ENCODE assay signal across 9 cellular contexts in genomic region chr7:141663081-141663510, GRCh38. TPM values are rescaled to one million over a fixed set of nuclear protein-coding genes. Genes with fewer than 3 reads are reported as not detected.
DNase-seq lines count a peak whose midpoint lies in the region.
"Had no signal": no experiment of that assay in that cellular context is flagged by ENCODE, and none has a peak within 500 bp of the region (broad histone marks: within the 10 kb centered on the region; RNA-seq: fewer than 3 reads in every experiment).

No MANE protein-coding gene starts in this region.

- no peaks in the 10 kb centered on the region for H3K27me3 Mint-ChIP-seq in CD8-positive, alpha-beta memory T cell

- POLR2A ChIA-PET in CD8-positive, alpha-beta memory T cell (lab: Charles Lee): no interaction called here

- no peak overlapping the region for H3K4me3 ChIP-seq in CD8-positive, alpha-beta memory T cell (ENCODE audit: low read length)
- H3K4me3 ChIP-seq in mesodermal cell (ENCODE audit: extremely low read depth, insufficient read depth, low read length, poor library complexity, severe bottlenecking): no peak overlapping the region

- no peaks in the 10 kb centered on the region for H3K9me3 ChIP-seq in CD8-positive, alpha-beta memory T cell (ENCODE audit: low read length)
- no peaks in the 10 kb centered on the region for H3K9me3 ChIP-seq in mesodermal cell (ENCODE audit: control insufficient read depth, low read length)

- peaks cover 4 to 13% (median 6%) of the 10 kb centered on the region in 3 donors for H3K4me1 Mint-ChIP-seq in CD8-positive, alpha-beta memory T cell

- peak overlapping the region; percentile 47 to 75 (median 69) for H3K27ac Mint-ChIP-seq in CD8-positive, alpha-beta memory T cell

- CTCF ChIA-PET in CD8-positive, alpha-beta memory T cell (lab: Charles Lee): no interaction called here

- H3K36me3 ChIP-seq in CD8-positive, alpha-beta memory T cell (ENCODE audit: insufficient read depth, low read length): peaks cover 14% of the 10 kb centered on the region
- peaks cover 66% of the 10 kb centered on the region for H3K36me3 ChIP-seq in mesodermal cell (ENCODE audit: control insufficient read depth, insufficient read depth, low read length)

- H3K4me3 Mint-ChIP-seq in CD8-positive, alpha-beta memory T cell: no peak overlapping the region

- no peak overlapping the region for H3K27ac ChIP-seq in CD8-positive, alpha-beta memory T cell (ENCODE audit: low read depth, low read length)
- H3K27ac ChIP-seq in caudate nucleus (ENCODE audit: low read depth, low read length): peak overlapping the region; percentile 14
- peak overlapping the region; percentile 33 for H3K27ac ChIP-seq in mesodermal cell (ENCODE audit: low read depth, low read length, severe bottlenecking)

- no peaks in the 10 kb centered on the region for H3K9me3 Mint-ChIP-seq in CD8-positive, alpha-beta memory T cell

- WGBS in mesodermal cell (ENCODE audit: insufficient coverage in 2 of 2), 2 experiments: 73% methylated on average over 3 of the region's 4 CpGs; no CpG with 5 or more reads in 1 of the 2 experiments

- no peaks in the 10 kb centered on the region for H3K4me1 ChIP-seq in CD8-positive, alpha-beta memory T cell (ENCODE audit: insufficient read depth, low read length)
- H3K4me1 ChIP-seq in mesodermal cell (ENCODE audit: control insufficient read depth, insufficient read depth, low read length, poor library complexity, severe bottlenecking): no peaks in the 10 kb centered on the region

- H3K36me3 Mint-ChIP-seq in CD8-positive, alpha-beta memory T cell: peaks cover 7 to 85% (median 26%) of the 10 kb centered on the region in 3 donors

- DNase-seq in CD8-positive, alpha-beta memory T cell: no peak
- DNase-seq in NCI-H2196 (lab: John Stamatoyannopoulos, UW; ENCODE audit: unreplicated experiment): peak; percentile 33
- DNase-seq in caudate nucleus (lab: John Stamatoyannopoulos, UW): no peak
- no peak for DNase-seq in central memory CD4-positive, alpha-beta T cell
- no peak for DNase-seq in ecto neural progenitor cell (ENCODE audit: low spot score)
- DNase-seq in NCI-H128 (lab: John Stamatoyannopoulos, UW; ENCODE audit: unreplicated experiment): no peak
- DNase-seq in NCI-H1436 (lab: John Stamatoyannopoulos, UW): no peak
- DNase-seq: activated CD8-positive, alpha-beta memory T cell treated with anti-CD3 and anti-CD28 coated beads for 24 hours had no signal

- no peaks in the 10 kb centered on the region for H3K27me3 ChIP-seq in CD8-positive, alpha-beta memory T cell (ENCODE audit: insufficient read depth, low read length, poor library complexity, severe bottlenecking)

RNA-seq across cellular contexts. Expression of gene DENND11, which starts 38.9 kb away (rescaled TPM):
- 10 to 100 TPM; 25.9 to 27.4 TPM for total RNA-seq in CD8-positive, alpha-beta memory T cell
- 17.3 TPM for polyA plus RNA-seq in CD8-positive, alpha-beta memory T cell
- 16.8 TPM for polyA plus RNA-seq in mesodermal cell (2013, experiment 1 of 2)
- 14.2 TPM for polyA plus RNA-seq in mesodermal cell (2013, experiment 2 of 2)

RNA-seq across cellular contexts. Expression of gene WEE2, which starts 45.1 kb away (rescaled TPM):
- not detected for total RNA-seq in CD8-positive, alpha-beta memory T cell
- polyA plus RNA-seq in CD8-positive, alpha-beta memory T cell: not detected
- polyA plus RNA-seq in mesodermal cell (2013, experiment 1 of 2): not detected
- polyA plus RNA-seq in mesodermal cell (2013, experiment 2 of 2): not detected
